ENCODE assay signal across 9 cellular contexts in genomic region chr14:24312736-24313507, GRCh38. TPM values are rescaled to one million over a fixed set of nuclear protein-coding genes. Genes with fewer than 3 reads are reported as not detected.
DNase-seq lines count a peak whose midpoint lies in the region; ATAC-seq and TF ChIP-seq lines count a peak whose summit lies in the region.
"Had no signal": no experiment of that assay in that cellular context is flagged by ENCODE, and none has a peak within 500 bp of the region (broad histone marks: within the 10 kb centered on the region; RNA-seq: fewer than 3 reads in every experiment).

No MANE protein-coding gene starts in this region.

- ATAC-seq in left lung, result no peak
- no peak for ATAC-seq in HG02938 (IDR thresholded peaks at IDR 0.05; ENCODE audit: unreplicated experiment)
- ATAC-seq in HG03439 (IDR thresholded peaks at IDR 0.05; ENCODE audit: unreplicated experiment), result no peak

- CTCF ChIA-PET in activated naive CD4-positive, alpha-beta T cell treated with anti-CD3 and anti-CD28 coated beads for 36 hours (lab: Charles Lee), result interaction anchor here (1.0 to 8.5 kb wide), 7 partner anchors 15 to 120 kb away, joined by 3 to 111 read pairs (median 4); partner anchors contain the start of gene ADCY4
- CTCF ChIA-PET in activated CD4-positive, alpha-beta memory T cell treated with anti-CD3 and anti-CD28 coated beads, Interleukin-2, amount 10 ng/mL, durations not matched to agents 7 days and 5 days (lab: Charles Lee), result interaction anchor here (0.9 to 9.0 kb wide), 8 partner anchors 9 to 122 kb away, joined by 3 to 144 read pairs (median 5); partner anchors contain the start of genes ADCY4, DHRS1, KHNYN and MDP1

- H3K36me3 Mint-ChIP-seq in activated naive CD4-positive, alpha-beta T cell treated with anti-CD3 and anti-CD28 coated beads for 36 hours (ENCODE audit: low read depth), result peaks cover 18% of the 10 kb centered on the region
- H3K36me3 Mint-ChIP-seq in activated CD4-positive, alpha-beta memory T cell treated with anti-CD3 and anti-CD28 coated beads, Interleukin-2, amount 10 ng/mL, durations not matched to agents 7 days and 5 days (ENCODE audit: low read depth), result peaks cover 60% of the 10 kb centered on the region

- no peak for TF ChIP-seq POLR2A in tibial nerve (IDR thresholded peaks at IDR 0.05)

- DNase-seq in activated naive CD4-positive, alpha-beta T cell treated with anti-CD3 and anti-CD28 coated beads for 36 hours, result peak; percentile 62
- no peak for DNase-seq in activated naive CD4-positive, alpha-beta T cell (lab: John Stamatoyannopoulos, UW)
- DNase-seq in activated CD4-positive, alpha-beta memory T cell treated with anti-CD3 and anti-CD28 coated beads, Interleukin-2, amount 10 ng/mL, durations not matched to agents 7 days and 5 days, result peak; percentile 74
- DNase-seq in left lung, result peak in 1 of 2 donors; percentile 72
- no peak for DNase-seq in tibial nerve (ENCODE audit: low spot score in 2 of 2)
- DNase-seq in A172 (ENCODE audit: low spot score), result no peak
- DNase-seq: NCI-H446 had no signal

- no peaks in the 10 kb centered on the region for H3K27me3 Mint-ChIP-seq in activated naive CD4-positive, alpha-beta T cell treated with anti-CD3 and anti-CD28 coated beads for 36 hours (ENCODE audit: low read depth)
- no peaks in the 10 kb centered on the region for H3K27me3 Mint-ChIP-seq in activated CD4-positive, alpha-beta memory T cell treated with anti-CD3 and anti-CD28 coated beads, Interleukin-2, amount 10 ng/mL, durations not matched to agents 7 days and 5 days

- 56 to 58% methylated on average over 9 of the region's 9 CpGs for WGBS in tibial nerve, 2 donors

- H3K36me3 ChIP-seq in left lung (peaks cover 0 to 14% of the 10 kb centered on the region in 2 donors), tibial nerve (peaks cover 0 to 3% (median 0%) of the 10 kb centered on the region in 3 donors)

- peak overlapping the region in 1 of 2 donors; percentile 64 for H3K4me3 ChIP-seq in left lung
- no peak overlapping the region for H3K4me3 ChIP-seq in tibial nerve

- H3K27ac ChIP-seq in left lung, result peak overlapping the region; percentile 86 to 95
- H3K27ac ChIP-seq in tibial nerve, result peak overlapping the region in 3 of 4 donors; percentile 79 to 90 (median 80)

- no peaks in the 10 kb centered on the region for H3K9me3 ChIP-seq in left lung
- H3K9me3 ChIP-seq in tibial nerve, result no peaks in the 10 kb centered on the region

- peak overlapping the region; percentile 3 for H3K4me3 Mint-ChIP-seq in activated naive CD4-positive, alpha-beta T cell treated with anti-CD3 and anti-CD28 coated beads for 36 hours
- H3K4me3 Mint-ChIP-seq in activated CD4-positive, alpha-beta memory T cell treated with anti-CD3 and anti-CD28 coated beads, Interleukin-2, amount 10 ng/mL, durations not matched to agents 7 days and 5 days, result peak overlapping the region; percentile 87

- POLR2A ChIA-PET in activated CD4-positive, alpha-beta memory T cell treated with anti-CD3 and anti-CD28 coated beads, Interleukin-2, amount 10 ng/mL, durations not matched to agents 7 days and 5 days (lab: Charles Lee), result interaction anchor here (1.1 to 9.3 kb wide), 17 partner anchors 9 to 362 kb away, joined by 3 to 97 read pairs (median 6); partner anchors contain the start of genes CBLN3, DCAF11, DHRS1 and IRF9

- TF ChIP-seq CTCF in left lung (IDR thresholded peaks at IDR 0.05) (no peak), tibial nerve (IDR thresholded peaks at IDR 0.05) (no peak)

- no peaks in the 10 kb centered on the region for H3K9me3 Mint-ChIP-seq in activated naive CD4-positive, alpha-beta T cell treated with anti-CD3 and anti-CD28 coated beads for 36 hours
- H3K9me3 Mint-ChIP-seq in activated CD4-positive, alpha-beta memory T cell treated with anti-CD3 and anti-CD28 coated beads, Interleukin-2, amount 10 ng/mL, durations not matched to agents 7 days and 5 days, result no peaks in the 10 kb centered on the region

- H3K4me1 ChIP-seq in left lung (peaks cover 38 to 100% of the 10 kb centered on the region in 2 donors), tibial nerve (peaks cover 0 to 82% (median 34%) of the 10 kb centered on the region in 4 donors)

- H3K27ac Mint-ChIP-seq in activated naive CD4-positive, alpha-beta T cell treated with anti-CD3 and anti-CD28 coated beads for 36 hours, result no peak overlapping the region
- peak overlapping the region; percentile 96 for H3K27ac Mint-ChIP-seq in activated CD4-positive, alpha-beta memory T cell treated with anti-CD3 and anti-CD28 coated beads, Interleukin-2, amount 10 ng/mL, durations not matched to agents 7 days and 5 days

- H3K27me3 ChIP-seq in left lung (peaks cover 0 to 16% of the 10 kb centered on the region in 2 donors), tibial nerve (peaks cover 0 to 13% of the 10 kb centered on the region in 2 donors)

- peak; percentile 16 to 73 for TF ChIP-seq EP300 in tibial nerve (IDR thresholded peaks at IDR 0.05)

- H3K4me1 Mint-ChIP-seq in activated naive CD4-positive, alpha-beta T cell treated with anti-CD3 and anti-CD28 coated beads for 36 hours (ENCODE audit: low read depth), result peaks cover 73% of the 10 kb centered on the region
- peaks cover 81% of the 10 kb centered on the region for H3K4me1 Mint-ChIP-seq in activated CD4-positive, alpha-beta memory T cell treated with anti-CD3 and anti-CD28 coated beads, Interleukin-2, amount 10 ng/mL, durations not matched to agents 7 days and 5 days

- intact Hi-C loops in activated naive CD4-positive, alpha-beta T cell treated with anti-CD3 and anti-CD28 coated beads for 36 hours (cut with micrococcal nuclease), result loop anchor here (1.0 kb wide), 1 partner anchor 118 kb away; no protein-coding TSS in a partner anchor
- intact Hi-C loops in left lung (cut with DNase I), result no loop called here

RNA-seq across cellular contexts. Expression of gene LTB4R, which starts 1.6 kb away (rescaled TPM):
- total RNA-seq in activated naive CD4-positive, alpha-beta T cell treated with anti-CD3 and anti-CD28 coated beads for 36 hours, result 10 to 100 TPM; 10.6 to 11.4 TPM
- total RNA-seq in activated CD4-positive, alpha-beta memory T cell treated with anti-CD3 and anti-CD28 coated beads, Interleukin-2, amount 10 ng/mL, durations not matched to agents 7 days and 5 days, result 10 to 100 TPM; 36.1 to 37.9 TPM
- total RNA-seq in left lung (10 to 100 TPM in 1 of 2 donors, 1 to 10 TPM in 1; 5.9 to 26.1 TPM), tibial nerve (10 to 100 TPM in 3 of 4 donors, 1 to 10 TPM in 1; 8.4 to 14.4 (median 11.8) TPM)
- total RNA-seq in A172 (2014; rRNA removed; shearing (Covaris generic)), result 2.3 and 2.9 TPM in 2 replicates

RNA-seq across cellular contexts. Expression of gene LTB4R2, which starts 3.0 kb away (rescaled TPM):
- 10 to 100 TPM; 12.2 to 12.8 TPM for total RNA-seq in activated naive CD4-positive, alpha-beta T cell treated with anti-CD3 and anti-CD28 coated beads for 36 hours
- 10 to 100 TPM; 18.5 to 19.6 TPM for total RNA-seq in activated CD4-positive, alpha-beta memory T cell treated with anti-CD3 and anti-CD28 coated beads, Interleukin-2, amount 10 ng/mL, durations not matched to agents 7 days and 5 days
- 1 to 10 TPM; 4.5 to 6.3 TPM for total RNA-seq in left lung
- 10 to 100 TPM; 15.5 to 31.5 (median 20.2) TPM for total RNA-seq in tibial nerve
- total RNA-seq in A172 (2014; rRNA removed; shearing (Covaris generic)), result 4.7 and 5.9 TPM in 2 replicates

RNA-seq across cellular contexts. Expression of gene CIDEB, which starts 5.1 kb away (rescaled TPM):
- total RNA-seq in activated naive CD4-positive, alpha-beta T cell treated with anti-CD3 and anti-CD28 coated beads for 36 hours, result 10 to 100 TPM; 10.9 to 15.1 TPM
- 10 to 100 TPM; 38.4 to 39.6 TPM for total RNA-seq in activated CD4-positive, alpha-beta memory T cell treated with anti-CD3 and anti-CD28 coated beads, Interleukin-2, amount 10 ng/mL, durations not matched to agents 7 days and 5 days
- total RNA-seq in left lung (10 to 100 TPM in 1 of 2 donors, 1 to 10 TPM in 1; 9.2 to 22.7 TPM), tibial nerve (10 to 100 TPM in 3 of 4 donors, 1 to 10 TPM in 1; 9.4 to 34.5 (median 14.2) TPM)
- total RNA-seq in A172 (2014; rRNA removed; shearing (Covaris generic)), result not detected in 2 replicates

RNA-seq across cellular contexts. Expression of gene NOP9, which starts 13.3 kb away (rescaled TPM):
- total RNA-seq in activated naive CD4-positive, alpha-beta T cell treated with anti-CD3 and anti-CD28 coated beads for 36 hours, result 10 to 100 TPM; 24.8 to 26.4 TPM
- 10 to 100 TPM; 25.8 to 27.7 TPM for total RNA-seq in activated CD4-positive, alpha-beta memory T cell treated with anti-CD3 and anti-CD28 coated beads, Interleukin-2, amount 10 ng/mL, durations not matched to agents 7 days and 5 days
- total RNA-seq in left lung (10 to 100 TPM; 22.4 to 24.8 TPM), tibial nerve (10 to 100 TPM; 17.0 to 24.9 (median 20.4) TPM)
- total RNA-seq in A172 (2014; rRNA removed; shearing (Covaris generic)), result 7.8 and 9.6 TPM in 2 replicates

RNA-seq across cellular contexts. Expression of gene DHRS1, which starts 13.3 kb away (rescaled TPM):
- 10 to 100 TPM; 11.8 to 13.8 TPM for total RNA-seq in activated naive CD4-positive, alpha-beta T cell treated with anti-CD3 and anti-CD28 coated beads for 36 hours
- 10 to 100 TPM; 31.6 to 33.4 TPM for total RNA-seq in activated CD4-positive, alpha-beta memory T cell treated with anti-CD3 and anti-CD28 coated beads, Interleukin-2, amount 10 ng/mL, durations not matched to agents 7 days and 5 days
- total RNA-seq in left lung, result 10 to 100 TPM; 24.9 to 50.2 TPM
- total RNA-seq in tibial nerve, result 10 to 100 TPM; 15.7 to 43.5 (median 22.6) TPM
- total RNA-seq in A172 (2014; rRNA removed; shearing (Covaris generic)), result 15.1 and 27.8 TPM in 2 replicates

Comparison
In these comparisons a context has a peak if more than half of its experiments do, and no peak if none do; other contexts are left out.
1. DNase-seq: peak in activated naive CD4-positive, alpha-beta T cell treated with anti-CD3 and anti-CD28 coated beads for 36 hours (single experiment) and activated CD4-positive, alpha-beta memory T cell treated with anti-CD3 and anti-CD28 coated beads, Interleukin-2, amount 10 ng/mL, durations not matched to agents 7 days and 5 days (single experiment); none in activated naive CD4-positive, alpha-beta T cell (0 of 4), tibial nerve (0 of 2) and A172 (single experiment).
2. RNA of gene CIDEB, which starts 5.1 kb away (total RNA-seq): 38.4 to 39.6 TPM in activated CD4-positive, alpha-beta memory T cell treated with anti-CD3 and anti-CD28 coated beads, Interleukin-2, amount 10 ng/mL, durations not matched to agents 7 days and 5 days, 9.2 to 22.7 TPM in left lung, 9.4 to 34.5 TPM in tibial nerve and 10.9 to 15.1 TPM in activated naive CD4-positive, alpha-beta T cell treated with anti-CD3 and anti-CD28 coated beads for 36 hours; not detected in A172; every median in the first group is over 10 times any median in the second.